In genomic region chr9:127983847-127984289, GRCh38 we compare ENCODE assay signal across 10 cellular contexts. TPM values are rescaled to one million over a fixed set of nuclear protein-coding genes. Genes with fewer than 3 reads are reported as not detected.
DNase-seq lines count a peak whose midpoint lies in the region; ATAC-seq and TF ChIP-seq lines count a peak whose summit lies in the region.
"Had no signal": no experiment of that assay in that cellular context is flagged by ENCODE, and none has a peak within 500 bp of the region (broad histone marks: within the 10 kb centered on the region; RNA-seq: fewer than 3 reads in every experiment).

No MANE protein-coding gene starts in this region.

- POLR2A ChIA-PET in CD8-positive, alpha-beta T cell (lab: Charles Lee): interaction anchor here (0.7 to 21.4 kb wide), 4 partner anchors 21 to 47 kb away, joined by 3 to 467 read pairs (median 139); partner anchors contain the start of gene DPM2
- POLR2A ChIA-PET in T-cell (lab: Charles Lee): interaction anchor here in 1 of 2 donors (0.7 kb wide), 1 partner anchor 190 kb away, joined by 12 read pairs; no protein-coding TSS in a partner anchor

- no peaks in the 10 kb centered on the region for H3K27me3 ChIP-seq in CD8-positive, alpha-beta T cell (ENCODE audit: insufficient read depth, low read length)

- H3K27ac Mint-ChIP-seq in CD8-positive, alpha-beta T cell: peak overlapping the region; percentile 98
- H3K27ac Mint-ChIP-seq in T-cell: peak overlapping the region; percentile 85 to 99

- no peaks in the 10 kb centered on the region for H3K9me3 ChIP-seq in CD8-positive, alpha-beta T cell (ENCODE audit: low read length)

- CTCF ChIA-PET in CD8-positive, alpha-beta T cell (lab: Charles Lee): interaction anchor here (0.6 to 34.6 kb wide), 5 partner anchors 11 to 49 kb away, joined by 3 to 573 read pairs (median 75); partner anchors contain the start of gene DPM2
- CTCF ChIA-PET in T-cell (lab: Charles Lee): interaction anchor here in 1 of 2 donors (0.6 kb wide), 1 partner anchor 35 kb away, joined by 6 read pairs; no protein-coding TSS in a partner anchor

- H3K9me3 Mint-ChIP-seq in CD8-positive, alpha-beta T cell: no peaks in the 10 kb centered on the region
- no peaks in the 10 kb centered on the region for H3K9me3 Mint-ChIP-seq in T-cell

- peaks cover 37% of the 10 kb centered on the region for H3K4me1 Mint-ChIP-seq in CD8-positive, alpha-beta T cell (ENCODE audit: low read depth)
- H3K4me1 Mint-ChIP-seq in T-cell: peaks cover 36 to 49% (median 44%) of the 10 kb centered on the region in 3 donors

- no peak for TF ChIP-seq CTCF in CD8-positive, alpha-beta T cell (IDR thresholded peaks at IDR 0.05)

- H3K4me3 Mint-ChIP-seq in CD8-positive, alpha-beta T cell: peak overlapping the region; percentile 49
- H3K4me3 Mint-ChIP-seq in T-cell: peak overlapping the region in 2 of 3 donors; percentile 34 to 82

- peak overlapping the region; percentile 9 for H3K27ac ChIP-seq in CD8-positive, alpha-beta T cell (ENCODE audit: low read depth, low read length)
- H3K27ac ChIP-seq: SK-N-MC had no signal

- H3K27me3 Mint-ChIP-seq in CD8-positive, alpha-beta T cell (ENCODE audit: low read depth): no peaks in the 10 kb centered on the region
- H3K27me3 Mint-ChIP-seq in T-cell: no peaks in the 10 kb centered on the region

- no peak overlapping the region for H3K4me3 ChIP-seq in CD8-positive, alpha-beta T cell (ENCODE audit: low read depth, low read length)
- H3K4me3 ChIP-seq: SK-N-MC had no signal

- H3K36me3 Mint-ChIP-seq in CD8-positive, alpha-beta T cell: peaks cover 11% of the 10 kb centered on the region
- H3K36me3 Mint-ChIP-seq in T-cell: peaks cover 9% of the 10 kb centered on the region

- peaks cover 6% of the 10 kb centered on the region for H3K36me3 ChIP-seq in CD8-positive, alpha-beta T cell (ENCODE audit: insufficient read depth, low read length)

- no peak for ATAC-seq in CD8-positive, alpha-beta T cell
- ATAC-seq in GM18867 (IDR thresholded peaks at IDR 0.05; ENCODE audit: unreplicated experiment) (peak; percentile 36), HG02981 (IDR thresholded peaks at IDR 0.05; ENCODE audit: unreplicated experiment) (peak; percentile 33), T-cell (replicated peaks in 1 of 4) (no peak), HG02973 (IDR thresholded peaks at IDR 0.05; ENCODE audit: unreplicated experiment) (no peak), HG03139 (IDR thresholded peaks at IDR 0.05; ENCODE audit: unreplicated experiment) (no peak)
- ATAC-seq: HepG2 had no signal

- peaks cover 30% of the 10 kb centered on the region for H3K4me1 ChIP-seq in CD8-positive, alpha-beta T cell (ENCODE audit: insufficient read depth, low read length)

- DNase-seq in CD8-positive, alpha-beta T cell: no peak
- DNase-seq in T-cell (peak in 1 of 34 experiments; percentile 31), GF-D8 (lab: John Stamatoyannopoulos, UW) (no peak), kidney tubule cell (ENCODE audit: low spot score) (no peak)

- intact Hi-C loops in CD8-positive, alpha-beta T cell (cut with DNase I, micrococcal nuclease): loop anchor here in 1 of 2 experiments (5.0 kb wide), 1 partner anchor 143 kb away; the partner anchor contains the start of gene PTGES2

RNA-seq across cellular contexts. Expression of gene EEIG1, which starts 3.1 kb away (rescaled TPM):
- total RNA-seq in CD8-positive, alpha-beta T cell: 100 to 1,000 TPM; 359 to 378 TPM
- 100 to 1,000 TPM; 351 to 746 (median 698) TPM for total RNA-seq in T-cell

RNA-seq across cellular contexts. Expression of gene DPM2, which starts 46.2 kb away (rescaled TPM):
- 10 to 100 TPM; 40.2 to 42.7 TPM for total RNA-seq in CD8-positive, alpha-beta T cell
- 10 to 100 TPM; 32.3 to 66.5 (median 60.5) TPM for total RNA-seq in T-cell

RNA-seq across cellular contexts. Expression of gene PIP5KL1, which starts 53.3 kb away (rescaled TPM):
- total RNA-seq in CD8-positive, alpha-beta T cell: 1 to 10 TPM; 5.1 to 7.4 TPM
- total RNA-seq in T-cell: 1 to 10 TPM in 4 of 5 donors, under 1 TPM in 1; 0.99 to 5.6 (median 2.6) TPM

Comparison
In these comparisons a context has a peak if more than half of its experiments do, and no peak if none do; other contexts are left out.
1. ATAC-seq: peak in GM18867 (single experiment) and HG02981 (single experiment); none in CD8-positive, alpha-beta T cell (single experiment), T-cell (0 of 4), HG02973 (single experiment) and HG03139 (single experiment).